ENCODE assay signal across 10 cellular contexts in the genomic region with DNA sequence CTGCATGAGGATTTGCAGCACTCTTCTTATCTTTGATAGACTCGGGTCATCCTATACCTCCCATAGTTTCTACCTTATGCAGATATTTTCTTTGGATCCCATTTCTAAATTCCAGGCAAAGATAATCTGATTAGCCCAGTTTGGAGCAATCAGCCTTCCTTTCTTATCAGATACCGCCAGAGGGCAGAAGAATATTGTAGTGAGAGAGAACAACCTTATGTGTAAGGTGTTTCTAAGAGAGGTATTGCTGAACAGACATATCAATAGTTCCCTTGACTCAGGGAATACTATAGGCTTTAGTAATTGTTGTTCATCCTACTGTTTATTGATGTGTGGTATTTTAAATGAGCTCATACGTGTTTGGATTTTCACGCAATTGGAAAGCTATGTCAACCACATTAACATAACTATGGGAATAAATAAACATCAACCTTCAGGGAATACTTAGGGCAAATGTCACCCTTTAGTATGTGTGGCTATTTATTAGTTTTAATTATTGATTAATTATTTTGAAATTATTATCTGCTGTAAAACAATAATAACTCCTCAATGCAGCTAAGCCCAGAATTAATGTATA.
DNase-seq lines count a peak whose midpoint lies in the region; ATAC-seq, FAIRE-seq and TF ChIP-seq lines count a peak whose summit lies in the region.
"Had no signal": no experiment of that assay in that cellular context is flagged by ENCODE, and none has a peak within 500 bp of the region (broad histone marks: within the 10 kb centered on the region; RNA-seq: fewer than 3 reads in every experiment).

No MANE protein-coding gene starts in this region.

- no peak for FAIRE-seq in A549 (lab: Jason Lieb, UNC)

- no peaks in the 10 kb centered on the region for H3K36me3 ChIP-seq in vagina
- no peaks in the 10 kb centered on the region for H3K36me3 ChIP-seq in tibial artery

- H3K9me3 ChIP-seq in A549 (no peaks in the 10 kb centered on the region), vagina (no peaks in the 10 kb centered on the region), tibial artery (no peaks in the 10 kb centered on the region)

- in situ Hi-C loops in SK-MEL-5 (cut with HindIII; ENCODE audit: low pct_unique_long_range_greater_than_20kb, low sequenced_read_pairs), result no loop called here

- H3K27me3 ChIP-seq in vagina (no peaks in the 10 kb centered on the region), tibial artery (no peaks in the 10 kb centered on the region)

- 0 out of 3 replicates have a peak, but pooled peaks cover under 1% of the 10 kb centered on the region for H3K4me1 ChIP-seq in A549
- H3K4me1 ChIP-seq in vagina, result no peaks in the 10 kb centered on the region
- no peaks in the 10 kb centered on the region for H3K4me1 ChIP-seq in tibial artery

- peak in 1 of 2 experiments; percentile 34 for DNase-seq in A549 (ENCODE audit: low read depth in 1 of 2, low spot score in 1 of 2)
- peak; percentile 71 for DNase-seq in HT-29 (ENCODE audit: low spot score)
- peak; percentile 69 for DNase-seq in SK-MEL-5 (ENCODE audit: low read depth, low spot score)
- peak; percentile 3 for DNase-seq in glomerular visceral epithelial cell (ENCODE audit: extremely low spot score)
- DNase-seq in vagina (ENCODE audit: extremely low spot score in 2 of 2), result no peak
- no peak for DNase-seq in tibial artery
- DNase-seq: CD8-positive, alpha-beta T cell; substantia nigra had no signal

- POLR2A ChIA-PET in A549 (lab: Yijun Ruan, JAX), result no interaction called here

- no peak for TF ChIP-seq EP300 in A549 (IDR thresholded peaks at IDR 0.05)

- ATAC-seq in A549, result 0 out of 6 replicates have a peak, but pooled peaks of 1 of the 2 experiments have one; percentile 40
- no peak for ATAC-seq in GM19351 (IDR thresholded peaks at IDR 0.05; ENCODE audit: unreplicated experiment)
- ATAC-seq in GM19324 (IDR thresholded peaks at IDR 0.05; ENCODE audit: low FRiP score, unreplicated experiment), result no peak
- ATAC-seq: CD8-positive, alpha-beta T cell had no signal

- H3K4me2 ChIP-seq in A549, result no peak overlapping the region

- TF ChIP-seq RAD21 in A549 (conservative IDR thresholded peaks at IDR 0.05 in 1 of 2, IDR thresholded peaks at IDR 0.05 in 1 of 2), result peak; percentile 38 to 48; a peak in 4 of 5 replicates

- H3K27ac ChIP-seq in A549 (no peak overlapping the region), vagina (no peak overlapping the region), tibial artery (no peak overlapping the region)

- TF ChIP-seq CTCF in A549 (IDR thresholded peaks at IDR 0.05) (peak; percentile 30), vagina (IDR thresholded peaks at IDR 0.05) (no peak), tibial artery (IDR thresholded peaks at IDR 0.05) (peak in 1 of 2 experiments; percentile 32)

- CTCF ChIA-PET in A549 (lab: Yijun Ruan, JAX), result interaction anchor here (0.6 to 1.6 kb wide), 4 partner anchors 10 to 293 kb away, joined by 3 to 4 read pairs (median 3); no protein-coding TSS in a partner anchor

- no peak overlapping the region for H3K4me3 ChIP-seq in A549
- no peak overlapping the region for H3K4me3 ChIP-seq in vagina
- no peak overlapping the region for H3K4me3 ChIP-seq in tibial artery

- 42% methylated on average over 4 of the region's 4 CpGs for WGBS in A549 (ENCODE audit: missing lambda C conversion rate)

- no peak for TF ChIP-seq POLR2A in A549 (IDR thresholded peaks at IDR 0.05; ENCODE audit: low read length)
- TF ChIP-seq POLR2A in vagina (IDR thresholded peaks at IDR 0.05), result no peak

- intact Hi-C loops in vagina (cut with DNase I) (no loop called here), tibial artery (cut with DNase I; ENCODE audit: low total_unique reads) (no loop called here)

TF ChIP-seq in A549, 52 proteins besides CTCF, POLR2A, EP300 and RAD21:
- TF ChIP-seq SMC3 (IDR thresholded peaks at IDR 0.05) (peak; percentile 43; the same call in 1 of the 3 replicates), HOXA7 (CRISPR knock-in tag; IDR thresholded peaks at IDR 0.05) (no peak), FOXS1 (CRISPR knock-in tag; IDR thresholded peaks at IDR 0.05) (no peak), HDAC2 (IDR thresholded peaks at IDR 0.05) (no peak)
TF ChIP-seq in A549: peak in this region for 1.

Comparison
In these comparisons a context has a peak if more than half of its experiments do, and no peak if none do; other contexts are left out.
1. DNase-seq: peak in HT-29 (single experiment), SK-MEL-5 (single experiment) and glomerular visceral epithelial cell (single experiment); none in vagina (0 of 2) and tibial artery (0 of 2).